In genomic region chr3:170907519-170908234, GRCh38 we compare ENCODE assay signal across 8 cellular contexts. TPM values are rescaled to one million over a fixed set of nuclear protein-coding genes. Genes with fewer than 3 reads are reported as not detected.
DNase-seq lines count a peak whose midpoint lies in the region; ATAC-seq, FAIRE-seq and TF ChIP-seq lines count a peak whose summit lies in the region.

No MANE protein-coding gene starts in this region.

- BruUV-seq in HCT116 (replicated peaks; lab: Mats Ljungman, UMichigan) = no TSS peak

- H3K9me3 Mint-ChIP-seq in CD4-positive, alpha-beta T cell = peaks cover 13% of the 10 kb centered on the region
- peaks cover 15% of the 10 kb centered on the region for H3K9me3 Mint-ChIP-seq in neural crest cell

- H3K4me3 Mint-ChIP-seq in CD4-positive, alpha-beta T cell = peak overlapping the region; percentile 99
- peak overlapping the region; percentile 95 for H3K4me3 Mint-ChIP-seq in T-helper 17 cell
- H3K4me3 Mint-ChIP-seq in neural crest cell = peak overlapping the region; percentile 98

- peaks cover 22% of the 10 kb centered on the region for H3K9me3 ChIP-seq in CD4-positive, alpha-beta T cell (ENCODE audit: control insufficient read depth, low read length)
- H3K9me3 ChIP-seq in HCT116 (ENCODE audit: control insufficient read depth in 1 of 2, insufficient read depth in 1 of 2, low read depth in 1 of 2, low read length in 2 of 2) (no peaks in the 10 kb centered on the region; a peak in 1 of 4 replicates), T-helper 17 cell (ENCODE audit: control insufficient read depth, low read length, poor library complexity, severe bottlenecking) (no peaks in the 10 kb centered on the region), fibroblast of lung (ENCODE audit: control insufficient read depth, insufficient read depth, low read depth, low read length) (no peaks in the 10 kb centered on the region)

- POLR2A ChIA-PET in CD4-positive, alpha-beta T cell (lab: Charles Lee) = interaction anchor here (1.1 to 3.2 kb wide), 8 partner anchors 21 to 550 kb away, joined by 4 to 75 read pairs (median 4); partner anchors contain the start of genes RPL22L1 and SKIL
- POLR2A ChIA-PET in HCT116 (lab: Charles Lee) = no interaction called here

- H3K36me3 ChIP-seq in HCT116 (ENCODE audit: control insufficient read depth in 1 of 2, insufficient read depth in 2 of 2, low read length in 2 of 2) (no peaks in the 10 kb centered on the region), fibroblast of lung (ENCODE audit: control insufficient read depth, insufficient read depth, low read length) (peaks cover 1% of the 10 kb centered on the region)

- CTCF ChIA-PET in CD4-positive, alpha-beta T cell (lab: Charles Lee) = interaction anchor here (1.0 to 1.5 kb wide), 2 partner anchors 36 to 38 kb away, joined by 4 to 9 read pairs; partner anchors contain the start of gene RPL22L1
- CTCF ChIA-PET in HCT116 (lab: Charles Lee) = interaction anchor here (1.1 kb wide), 1 partner anchor 59 kb away, joined by 4 read pairs; no protein-coding TSS in a partner anchor

- peak overlapping the region; percentile 89 for H3K4me2 ChIP-seq in HCT116 (ENCODE audit: low read length)
- peak overlapping the region; percentile 96 for H3K4me2 ChIP-seq in fibroblast of lung (ENCODE audit: extremely low read depth, insufficient read depth, low read length)

- peak overlapping the region; percentile 86 for H3K27ac Mint-ChIP-seq in CD4-positive, alpha-beta T cell
- H3K27ac Mint-ChIP-seq in T-helper 17 cell (peak overlapping the region; percentile 89), neural crest cell (ENCODE audit: unreplicated experiment) (no peak overlapping the region)

- H3K79me2 ChIP-seq in HCT116 (ENCODE audit: insufficient read depth, low read length) (no peaks in the 10 kb centered on the region), fibroblast of lung (ENCODE audit: control insufficient read depth, insufficient read depth, low read length) (peaks cover 25% of the 10 kb centered on the region)

- RAD21 ChIA-PET in HCT116 (lab: Charles Lee; ENCODE audit: low non-redundant PET in 1 of 2, low total read pairs in 2 of 2, uncharacterized antibody in 2 of 2, unreplicated experiment in 2 of 2) = no interaction called here

- intact Hi-C loops in CD4-positive, alpha-beta T cell (cut with DNase I, micrococcal nuclease) = loop anchor here (1.0 to 10.0 kb wide), 3 partner anchors 33 to 337 kb away; partner anchors contain the start of gene RPL22L1 (in 2 of the 2)
- intact Hi-C loops in HCT116 (cut with micrococcal nuclease) = no loop called here

- peaks cover 27% of the 10 kb centered on the region for H3K4me1 Mint-ChIP-seq in CD4-positive, alpha-beta T cell (ENCODE audit: low read depth)
- H3K4me1 Mint-ChIP-seq in T-helper 17 cell = peaks cover 5% of the 10 kb centered on the region
- H3K4me1 Mint-ChIP-seq in neural crest cell = peaks cover 15% of the 10 kb centered on the region

- ATAC-seq in CD4-positive, alpha-beta T cell (ENCODE audit: poor library complexity) = no peak
- peak; percentile 20 for ATAC-seq in HCT116
- ATAC-seq in T-helper 17 cell = no peak
- ATAC-seq in foreskin keratinocyte = no peak
- ATAC-seq in GM18870 (IDR thresholded peaks at IDR 0.05; ENCODE audit: unreplicated experiment) = no peak

- no peak for FAIRE-seq in RCC 7860 (lab: Jason Lieb, UNC)

- H3K9ac ChIP-seq in HCT116 (ENCODE audit: low read length) = peak overlapping the region; percentile 76
- peak overlapping the region; percentile 89 for H3K9ac ChIP-seq in fibroblast of lung (ENCODE audit: insufficient read depth, low read length)

- H3K27ac ChIP-seq in CD4-positive, alpha-beta T cell (ENCODE audit: low read depth, low read length) = peak overlapping the region; percentile 66
- H3K27ac ChIP-seq in HCT116 (ENCODE audit: low read depth, low read length) (peak overlapping the region; percentile 51; the same call in 1 of the 2 replicates), fibroblast of lung (ENCODE audit: insufficient read depth, low read length) (peak overlapping the region; percentile 88), foreskin keratinocyte (no peak overlapping the region)

- no peaks in the 10 kb centered on the region for H3K9me2 ChIP-seq in HCT116 (ENCODE audit: insufficient read depth)

- no peaks in the 10 kb centered on the region for H3K27me3 Mint-ChIP-seq in CD4-positive, alpha-beta T cell
- H3K27me3 Mint-ChIP-seq in T-helper 17 cell (no peaks in the 10 kb centered on the region), neural crest cell (ENCODE audit: low read depth) (peaks cover 2% of the 10 kb centered on the region)

- no peaks in the 10 kb centered on the region for H3K27me3 ChIP-seq in CD4-positive, alpha-beta T cell (ENCODE audit: control insufficient read depth, insufficient read depth, low read length)
- H3K27me3 ChIP-seq in HCT116 (ENCODE audit: insufficient read depth, low read length) (no peaks in the 10 kb centered on the region), fibroblast of lung (ENCODE audit: control insufficient read depth, insufficient read depth, low read length) (no peaks in the 10 kb centered on the region), foreskin keratinocyte (no peaks in the 10 kb centered on the region)

- H3K4me3 ChIP-seq in HCT116 (replicated peaks in 1 of 2; ENCODE audit: low read depth in 1 of 2, low read length in 2 of 2) (peak overlapping the region; percentile 64 to 80), fibroblast of lung (replicated peaks in 1 of 4; ENCODE audit: control extremely low read depth in 1 of 4, insufficient read depth in 1 of 4, low read depth in 3 of 4, low read length in 4 of 4) (peak overlapping the region; percentile 75 to 90 (median 79))

- no peak for TF ChIP-seq RAD21 in HCT116 (IDR thresholded peaks at IDR 0.05; ENCODE audit: low read depth)

- H3K4me1 ChIP-seq in HCT116 (ENCODE audit: control insufficient read depth in 1 of 2, insufficient read depth in 2 of 2, low read length in 2 of 2) (peaks cover 4 to 18% of the 10 kb centered on the region in 2 experiments; a peak in 3 of 4 replicates), fibroblast of lung (ENCODE audit: control insufficient read depth, extremely low read depth, insufficient read depth, low read length) (peaks cover 9% of the 10 kb centered on the region), foreskin keratinocyte (no peaks in the 10 kb centered on the region)

- TF ChIP-seq POLR2A in HCT116 (IDR thresholded peaks at IDR 0.05; ENCODE audit: borderline replicate concordance, extremely low read depth, insufficient read depth, insufficient read length) = no peak

- DNase-seq in CD4-positive, alpha-beta T cell = peak in 1 of 10 experiments; percentile 4
- DNase-seq in HCT116 (ENCODE audit: low read depth, low spot score) = no peak
- no peak for DNase-seq in T-helper 17 cell
- peak; percentile 36 to 39 for DNase-seq in fibroblast of lung (ENCODE audit: low read depth in 2 of 2)
- peak; percentile 4 for DNase-seq in neural crest cell (ENCODE audit: low read depth, low spot score)
- DNase-seq in RCC 7860 (ENCODE audit: low spot score) = no peak
- DNase-seq in foreskin keratinocyte = no peak

- no peak for TF ChIP-seq CTCF in CD4-positive, alpha-beta T cell (IDR thresholded peaks at IDR 0.05)
- TF ChIP-seq CTCF in HCT116 (IDR thresholded peaks at IDR 0.05 in 2 of 3, conservative IDR thresholded peaks at IDR 0.05 in 1 of 3; ENCODE audit: borderline replicate concordance in 1 of 3, insufficient read depth in 1 of 3, low read depth in 2 of 3, low read length in 2 of 3) (no peak), fibroblast of lung (conservative IDR thresholded peaks at IDR 0.05 in 1 of 2, IDR thresholded peaks at IDR 0.05 in 1 of 2; ENCODE audit: low read depth in 1 of 2, low read length in 2 of 2) (no peak), neural crest cell (conservative IDR thresholded peaks at IDR 0.05) (no peak), foreskin keratinocyte (conservative IDR thresholded peaks at IDR 0.05) (no peak)

- H4K20me1 ChIP-seq in HCT116 (ENCODE audit: insufficient read depth) (no peaks in the 10 kb centered on the region), fibroblast of lung (ENCODE audit: control insufficient read depth, extremely low read depth, insufficient read depth, low read length) (no peaks in the 10 kb centered on the region)

- peaks cover 13% of the 10 kb centered on the region for H3K36me3 Mint-ChIP-seq in CD4-positive, alpha-beta T cell (ENCODE audit: low read depth)
- H3K36me3 Mint-ChIP-seq in T-helper 17 cell (ENCODE audit: low read depth) (no peaks in the 10 kb centered on the region), neural crest cell (ENCODE audit: low read depth) (peaks cover 20% of the 10 kb centered on the region)

- H2AFZ ChIP-seq in HCT116 (ENCODE audit: low read depth, low read length, poor library complexity, severe bottlenecking) = no peak overlapping the region
- peak overlapping the region; percentile 59 for H2AFZ ChIP-seq in fibroblast of lung (ENCODE audit: low read length)

TF ChIP-seq in HCT116, 20 proteins besides CTCF, POLR2A, EP300 and RAD21:
- TF ChIP-seq SP1 (IDR thresholded peaks at IDR 0.05; ENCODE audit: low read depth) (no peak), ZNF274 (IDR thresholded peaks at IDR 0.05; ENCODE audit: low read depth, low read length) (no peak), ZFX (IDR thresholded peaks at IDR 0.05) (no peak), POLR2AphosphoS5 (IDR thresholded peaks at IDR 0.05; ENCODE audit: low read depth, low read length) (no peak), EZH2 (IDR thresholded peaks at IDR 0.05) (no peak), SIN3A (IDR thresholded peaks at IDR 0.05; ENCODE audit: low read depth) (no peak)

RNA-seq across cellular contexts. Expression of gene EIF5A2, which starts 0.8 kb away (rescaled TPM):
- total RNA-seq in CD4-positive, alpha-beta T cell = 10 to 100 TPM; 10.6 to 13.7 TPM
- total RNA-seq in HCT116 (2021; ENCODE audit: unreplicated experiment) (19.4 TPM), T-helper 17 cell (10 to 100 TPM in 1 of 2 donors, 1 to 10 TPM in 1; 8.4 to 14.5 TPM), fibroblast of lung (14.6 and 14.7 TPM in 2 replicates), neural crest cell (6.0 and 8.8 TPM in 2 replicates), foreskin keratinocyte (8.5 and 9.7 TPM in 2 replicates)
- 9.3 and 10.5 TPM in 2 replicates for polyA plus RNA-seq in HCT116 (2012)
- polyA plus RNA-seq in fibroblast of lung (27.9 and 31.9 TPM in 2 replicates), foreskin keratinocyte (3.5 and 3.9 TPM in 2 replicates)
- 22.6 and 24.7 TPM in 2 replicates for polyA plus RNA-seq in fibroblast of lung (2012)
- 3.4 and 13.4 TPM in 2 replicates for polyA minus RNA-seq in fibroblast of lung (ENCODE audit: low replicate concordance)

RNA-seq across cellular contexts. Expression of gene RPL22L1, which starts 37.7 kb away (rescaled TPM):
- 10 to 100 TPM; 53.5 to 55.6 TPM for total RNA-seq in CD4-positive, alpha-beta T cell
- total RNA-seq in HCT116 (2021; ENCODE audit: unreplicated experiment) (492 TPM), T-helper 17 cell (10 to 100 TPM; 64.9 to 68.2 TPM), fibroblast of lung (71.2 and 88.6 TPM in 2 replicates), neural crest cell (89.6 and 89.7 TPM in 2 replicates), foreskin keratinocyte (290 and 331 TPM in 2 replicates)
- 150 and 215 TPM in 2 replicates for polyA plus RNA-seq in HCT116 (2012)
- polyA plus RNA-seq in fibroblast of lung (241 and 289 TPM in 2 replicates), foreskin keratinocyte (508 and 570 TPM in 2 replicates)
- 255 and 256 TPM in 2 replicates for polyA plus RNA-seq in fibroblast of lung (2012)
- 0.63 TPM in 1 of 2 replicates, not detected in the other for polyA minus RNA-seq in fibroblast of lung (ENCODE audit: low replicate concordance)

Comparison
In these comparisons a context has a peak if more than half of its experiments do, and no peak if none do; other contexts are left out.
1. DNase-seq: peak in fibroblast of lung (2 of 2) and neural crest cell (single experiment); none in HCT116 (single experiment), T-helper 17 cell (0 of 3), RCC 7860 (single experiment) and foreskin keratinocyte (0 of 2).
2. Peak in every context shown above with its lines, with median percentiles within 50 percentile points of each other: H3K4me3 Mint-ChIP-seq.